Comparison of ENCODE assay signal across 18 cellular contexts in genomic region chr9:32247173-32247572, GRCh38.
DNase-seq lines count a peak whose midpoint lies in the region; ATAC-seq, FAIRE-seq and TF ChIP-seq lines count a peak whose summit lies in the region.
"Had no signal": no experiment of that assay in that cellular context is flagged by ENCODE, and none has a peak within 500 bp of the region (broad histone marks: within the 10 kb centered on the region; RNA-seq: fewer than 3 reads in every experiment).

No MANE protein-coding gene starts in this region.

- no peak overlapping the region for H3K9ac ChIP-seq in kidney (ENCODE audit: low read length in 2 of 2)
- H3K9ac ChIP-seq: BLaER1 treated with 17β-estradiol and CSF1 and Interleukin-3, amounts not matched to agents 10 nM and 100 nM had no signal

- no peak for ATAC-seq in HG03342 (IDR thresholded peaks at IDR 0.05; ENCODE audit: unreplicated experiment)
- no peak for ATAC-seq in activated T-cell treated with anti-CD3 and anti-CD28 coated beads, Interleukin-2, amount 50 U/mL, for 72 hours (replicated peaks in 1 of 2)
- ATAC-seq: K562 had no signal

- no peaks in the 10 kb centered on the region for H3K36me3 Mint-ChIP-seq in nephron progenitor cell (ENCODE audit: low read depth)
- no peaks in the 10 kb centered on the region for H3K36me3 Mint-ChIP-seq in activated T-cell treated with anti-CD3 and anti-CD28 coated beads, Interleukin-2, amount 50 U/mL, for 72 hours (ENCODE audit: insufficient read depth in 2 of 2)

- no peaks in the 10 kb centered on the region for H3K9me3 Mint-ChIP-seq in nephron progenitor cell
- H3K9me3 Mint-ChIP-seq in activated T-cell treated with anti-CD3 and anti-CD28 coated beads, Interleukin-2, amount 50 U/mL, for 72 hours = no peaks in the 10 kb centered on the region
- H3K9me3 Mint-ChIP-seq: CD4-positive, alpha-beta T cell had no signal

- no peaks in the 10 kb centered on the region for H3K9me3 ChIP-seq in kidney (ENCODE audit: control insufficient read depth in 1 of 2, low read length in 2 of 2)
- H3K9me3 ChIP-seq: BLaER1 treated with 17β-estradiol and CSF1 and Interleukin-3, amounts not matched to agents 10 nM and 100 nM had no signal

- FAIRE-seq in kidney (lab: Jason Lieb, UNC) = no peak
- FAIRE-seq: G401.6, GM12892, K562 had no signal

- no peaks in the 10 kb centered on the region for H3K27me3 Mint-ChIP-seq in nephron progenitor cell (ENCODE audit: low read depth, poor library complexity)
- no peaks in the 10 kb centered on the region for H3K27me3 Mint-ChIP-seq in activated T-cell treated with anti-CD3 and anti-CD28 coated beads, Interleukin-2, amount 50 U/mL, for 72 hours (ENCODE audit: low read depth)

- no peaks in the 10 kb centered on the region for H3K36me3 ChIP-seq in kidney (ENCODE audit: control insufficient read depth in 1 of 2, insufficient read depth in 2 of 2, low read length in 2 of 2)
- H3K36me3 ChIP-seq: BLaER1 treated with 17β-estradiol and CSF1 and Interleukin-3, amounts not matched to agents 10 nM and 100 nM had no signal

- H3K27ac Mint-ChIP-seq in nephron progenitor cell = peak overlapping the region; percentile 12
- H3K27ac Mint-ChIP-seq in activated T-cell treated with anti-CD3 and anti-CD28 coated beads, Interleukin-2, amount 50 U/mL, for 72 hours = no peak overlapping the region
- H3K27ac Mint-ChIP-seq: CD4-positive, alpha-beta T cell; H9 had no signal

- no peak overlapping the region for H3K4me3 Mint-ChIP-seq in nephron progenitor cell
- H3K4me3 Mint-ChIP-seq in activated T-cell treated with anti-CD3 and anti-CD28 coated beads, Interleukin-2, amount 50 U/mL, for 72 hours = no peak overlapping the region
- H3K4me3 Mint-ChIP-seq: CD4-positive, alpha-beta T cell; H9 had no signal

- no peak overlapping the region for H3K27ac ChIP-seq in kidney (ENCODE audit: low read depth in 2 of 2, low read length in 2 of 2)
- H3K27ac ChIP-seq: BLaER1 treated with 17β-estradiol and CSF1 and Interleukin-3, amounts not matched to agents 10 nM and 100 nM; HL-60 had no signal

- TF ChIP-seq CTCF in nephron progenitor cell (IDR thresholded peaks at IDR 0.05) (no peak), kidney (IDR thresholded peaks at IDR 0.05; ENCODE audit: borderline replicate concordance, extremely low read depth, insufficient read depth) (no peak)

- intact Hi-C loops in kidney (cut with DNase I) = no loop called here

- H3K4me1 Mint-ChIP-seq in nephron progenitor cell = peaks cover 38% of the 10 kb centered on the region
- no peaks in the 10 kb centered on the region for H3K4me1 Mint-ChIP-seq in activated T-cell treated with anti-CD3 and anti-CD28 coated beads, Interleukin-2, amount 50 U/mL, for 72 hours (ENCODE audit: low read depth)

- no peak overlapping the region for H3K4me3 ChIP-seq in kidney (ENCODE audit: low read length in 2 of 2)
- H3K4me3 ChIP-seq: BLaER1 treated with 17β-estradiol and CSF1 and Interleukin-3, amounts not matched to agents 10 nM and 100 nM; K562 had no signal

- DNase-seq in COLO829 (ENCODE audit: low spot score) = peak; percentile 33
- peak; percentile 6 for DNase-seq in cerebellar cortex (ENCODE audit: low spot score)
- DNase-seq in nephron progenitor cell = peak; percentile 4
- DNase-seq in superior temporal gyrus (ENCODE audit: extremely low spot score) = peak; percentile 40
- DNase-seq in kidney = no peak
- no peak for DNase-seq in activated T-cell treated with anti-CD3 and anti-CD28 coated beads, Interleukin-2, amount 50 U/mL, for 72 hours
- DNase-seq: 8988T; AML-193; CD4-positive, alpha-beta T cell; DMS79; GOT3; H9 had no signal

- no peaks in the 10 kb centered on the region for H3K4me1 ChIP-seq in kidney (ENCODE audit: control insufficient read depth in 1 of 2, insufficient read depth in 1 of 2, low read depth in 1 of 2, low read length in 2 of 2)
- H3K4me1 ChIP-seq: BLaER1 treated with 17β-estradiol and CSF1 and Interleukin-3, amounts not matched to agents 10 nM and 100 nM had no signal

Comparison
In these comparisons a context has a peak if more than half of its experiments do, and no peak if none do; other contexts are left out.
1. DNase-seq: peak in COLO829 (single experiment), cerebellar cortex (single experiment), nephron progenitor cell (single experiment) and superior temporal gyrus (single experiment); none in kidney (single experiment) and activated T-cell treated with anti-CD3 and anti-CD28 coated beads, Interleukin-2, amount 50 U/mL, for 72 hours (0 of 2).